In genomic region chr6:164159061-164159460, GRCh38 we compare ENCODE assay signal across 34 cellular contexts.
"Had no signal": no experiment of that assay in that cellular context is flagged by ENCODE, and none has a peak within 500 bp of the region (broad histone marks: within the 10 kb centered on the region; RNA-seq: fewer than 3 reads in every experiment).

No MANE protein-coding gene starts in this region.

- H3K4me2 ChIP-seq: KMS-11 had no signal

- DNase-seq: Karpas-422, Kasumi-1, MG63, MM.1S, MV-4-11, NCI-H1048, NCI-H1092, NCI-H1092 treated with DMSO at 0.1 percent for 48 hours, NCI-H1105, NCI-H1105 treated with DMSO at 0.1 percent for 48 hours, NCI-H1417, NCI-H1417 treated with DMSO at 0.1 percent for 48 hours, NCI-H1436, NCI-H1436 treated with DMSO at 0.1 percent for 48 hours, NCI-H146, NCI-H1694, NCI-H1694 treated with DMSO at 0.1 percent for 48 hours, NCI-H187, NCI-H187 treated with DMSO at 0.1 percent for 48 hours, NCI-H1930, NCI-H2029, NCI-H2029 treated with DMSO at 0.1 percent for 48 hours, NCI-H2081, NCI-H2081 treated with DMSO at 0.1 percent for 48 hours, NCI-H2107, NCI-H2171, NCI-H2171 treated with DMSO at 0.1 percent for 48 hours, NCI-H2227 treated with DMSO at 0.1 percent for 48 hours, NCI-H226, NCI-H345, NCI-H446, NCI-H446 treated with DMSO at 0.1 percent for 48 hours, NCI-H510A had no signal

- H3K36me3 ChIP-seq: MG63 had no signal

- H3K9me3 ChIP-seq: MG63 had no signal

- H3K27me3 ChIP-seq: MG63 had no signal

- H3K27ac ChIP-seq: KMS-11 had no signal

- H3K9ac ChIP-seq: KMS-11 had no signal

- H3K4me3 ChIP-seq: MG63 had no signal
